ENCODE assay signal across 26 cellular contexts in the genomic region with DNA sequence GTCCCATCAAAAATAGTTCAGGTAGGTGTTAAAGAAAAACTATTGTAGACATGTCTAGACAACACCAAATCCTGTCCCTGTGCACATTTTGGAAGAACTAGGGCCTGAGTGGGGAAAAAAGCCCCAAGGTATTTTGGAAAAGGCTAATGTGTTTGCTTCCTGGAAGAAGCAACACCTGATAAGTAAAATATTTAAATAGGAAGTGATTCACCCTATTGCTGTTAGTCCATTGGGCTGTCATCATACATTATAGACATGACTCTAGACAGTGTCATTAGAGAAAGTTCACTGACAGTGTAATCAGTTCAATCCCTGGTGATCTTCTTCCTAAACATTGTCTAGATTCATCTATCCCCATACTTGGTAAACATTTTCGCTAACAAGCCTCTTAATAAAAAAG.
"Had no signal": no experiment of that assay in that cellular context is flagged by ENCODE, and none has a peak within 500 bp of the region (broad histone marks: within the 10 kb centered on the region; RNA-seq: fewer than 3 reads in every experiment).

No MANE protein-coding gene starts in this region.

- H3K9ac ChIP-seq: neural progenitor cell had no signal

- H3K9me3 ChIP-seq: esophagus squamous epithelium, prostate gland, right atrium auricular region, thyroid gland had no signal

- H3K27ac ChIP-seq: dorsolateral prefrontal cortex, esophagus squamous epithelium, neural progenitor cell, prostate gland, right atrium auricular region, thyroid gland had no signal

- FAIRE-seq: colon, frontal cortex had no signal

- H3K27me3 ChIP-seq: esophagus squamous epithelium, neural progenitor cell, right atrium auricular region, thyroid gland had no signal

- ATAC-seq: left lobe of liver; naive thymus-derived CD4-positive, alpha-beta T cell; sciatic nerve; stimulated activated naive CD8-positive, alpha-beta T cell treated with anti-CD3 and anti-CD28 coated beads, Interleukin-15, amount 100 ng/mL, for 72 hours had no signal

- H3K4me1 ChIP-seq: esophagus squamous epithelium, neural progenitor cell, prostate gland, right atrium auricular region, thyroid gland had no signal

- H3K36me3 ChIP-seq: esophagus squamous epithelium, neural progenitor cell, prostate gland, right atrium auricular region, thyroid gland had no signal

- H3K4me3 ChIP-seq: dorsolateral prefrontal cortex, esophagus squamous epithelium, lung, neural progenitor cell, prostate gland, right atrium auricular region, smooth muscle cell, thyroid gland had no signal

- H2AFZ ChIP-seq: neural progenitor cell had no signal

- H3K4me2 ChIP-seq: neural progenitor cell, smooth muscle cell had no signal

- DNase-seq: dorsolateral prefrontal cortex; effector CD4-positive, alpha-beta T cell; esophagus squamous epithelium; hypothalamus; immature natural killer cell; islet precursor cell; mesenchymal stem cell; midbrain; naive thymus-derived CD4-positive, alpha-beta T cell; stimulated activated CD4-positive, alpha-beta T cell treated with anti-CD3 and anti-CD28 coated beads, Interleukin-12 subunit alpha, Interleukin-12 subunit beta, amount 100 ng/mL, for 4 hours; stimulated activated CD4-positive, alpha-beta T cell treated with anti-CD3 and anti-CD28 coated beads, Interleukin-1b, Interleukin-23, amount 100 ng/mL, for 48 hours; stimulated activated CD4-positive, alpha-beta T cell treated with anti-CD3 and anti-CD28 coated beads, Interleukin-4, amount 100 ng/mL, for 1 hour; stimulated activated CD8-positive, alpha-beta memory T cell treated with anti-CD3 and anti-CD28 coated beads, Interleukin-4, amount 100 ng/mL, for 48 hours; stimulated activated naive CD4-positive, alpha-beta T cell; stimulated activated naive CD8-positive, alpha-beta T cell treated with anti-CD3 and anti-CD28 coated beads, Interleukin-15, amount 100 ng/mL, for 72 hours; thyroid gland; trophoblast cell had no signal
